ENCODE assay signal across 8 cellular contexts in the genomic region with DNA sequence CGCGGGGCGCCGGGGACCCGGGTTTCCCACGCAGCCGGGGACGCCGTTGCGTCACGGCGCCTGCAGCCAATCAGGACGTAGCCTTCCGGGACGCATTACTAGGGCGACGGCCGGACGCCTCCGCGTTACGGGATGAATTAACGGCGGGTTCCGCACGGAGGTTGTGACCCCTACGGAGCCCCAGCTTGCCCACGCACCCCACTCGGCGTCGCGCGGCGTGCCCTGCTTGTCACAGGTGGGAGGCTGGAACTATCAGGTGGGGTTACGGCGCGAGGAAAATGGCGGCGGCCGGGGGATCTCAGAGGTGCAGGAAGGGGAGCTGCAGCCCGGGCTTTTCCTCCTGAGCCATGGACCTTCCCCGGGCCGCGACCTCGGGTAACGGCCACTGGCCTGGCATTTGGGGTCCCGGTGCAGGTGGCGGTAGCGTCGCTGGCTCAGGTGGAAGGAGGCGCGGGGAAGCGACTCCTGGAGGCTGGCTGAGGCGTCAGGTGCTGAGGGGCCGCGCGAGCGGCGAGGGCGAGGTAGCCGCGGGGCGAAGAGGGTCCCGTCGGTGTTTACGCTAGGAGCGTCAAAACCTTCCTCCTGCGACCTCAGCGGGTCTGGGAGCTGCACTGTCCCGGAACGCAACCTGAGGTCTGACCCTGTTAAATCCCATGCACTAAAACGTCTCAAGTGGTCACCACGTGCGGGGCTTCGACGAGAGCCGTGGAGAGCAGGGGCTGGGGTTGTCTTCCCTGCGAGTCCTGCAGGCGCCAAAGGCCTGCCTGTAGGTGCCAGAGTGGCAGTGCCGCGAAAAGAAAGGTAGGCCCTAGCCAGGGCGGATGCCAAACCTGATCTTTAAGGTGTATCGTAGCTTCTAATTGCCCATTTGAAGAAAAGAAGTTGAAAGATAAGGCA. TPM values are rescaled to one million over a fixed set of nuclear protein-coding genes. Genes with fewer than 3 reads are reported as not detected.
DNase-seq lines count a peak whose midpoint lies in the region; ATAC-seq and TF ChIP-seq lines count a peak whose summit lies in the region.

A gene (plus strand): TSS at position 98 of the 897 bp plus-strand sequence. CDS start 78,345 bp downstream, outside the sequence.

- CTCF ChIA-PET in CD4-positive, alpha-beta memory T cell (lab: Charles Lee; ENCODE audit: partially characterized antibody) = interaction anchor here (0.5 to 4.0 kb wide), 12 partner anchors 24 to 264 kb away, joined by 3 to 19 read pairs (median 4); no protein-coding TSS in a partner anchor
- CTCF ChIA-PET in activated CD8-positive, alpha-beta memory T cell treated with anti-CD3 and anti-CD28 coated beads, Interleukin-2, amount 10 ng/mL, durations not matched to agents 7 days and 5 days (lab: Charles Lee) = interaction anchor here (0.9 to 2.4 kb wide), 10 partner anchors 15 to 283 kb away, joined by 3 to 13 read pairs (median 4); a partner anchor contains a TSS

- peaks cover 27% of the 10 kb centered on the region for H3K4me1 ChIP-seq in CD4-positive, alpha-beta memory T cell (ENCODE audit: insufficient read depth, low read length)
- peaks cover 21% of the 10 kb centered on the region for H3K4me1 ChIP-seq in mononuclear cell (ENCODE audit: insufficient read depth, low read length)

- ATAC-seq in GM19324 (IDR thresholded peaks at IDR 0.05; ENCODE audit: low FRiP score, unreplicated experiment) (peak; percentile 98), HG03457 (IDR thresholded peaks at IDR 0.05; ENCODE audit: unreplicated experiment) (peak; percentile 95)
- peak; percentile 96 for ATAC-seq in activated CD8-positive, alpha-beta memory T cell treated with anti-CD3 and anti-CD28 coated beads, Interleukin-2, amount 10 ng/mL, durations not matched to agents 7 days and 5 days

- DNase-seq in CD4-positive, alpha-beta memory T cell = peak; percentile 87 to 88 (median 88)
- DNase-seq in NOMO-1 treated with DMSO at 0.1 percent for 48 hours (lab: John Stamatoyannopoulos, UW; ENCODE audit: unreplicated experiment) (peak; percentile 60), endothelial cell (ENCODE audit: low spot score) (peak; percentile 73)
- peak; percentile 89 for DNase-seq in activated CD8-positive, alpha-beta memory T cell treated with anti-CD3 and anti-CD28 coated beads, Interleukin-2, amount 10 ng/mL, durations not matched to agents 7 days and 5 days
- peak; percentile 81 to 84 for DNase-seq in stimulated activated CD8-positive, alpha-beta memory T cell treated with anti-CD3 and anti-CD28 coated beads, Interleukin-2, amount 100 ng/mL, for 48 hours (ENCODE audit: low read depth in 2 of 2)

- no peaks in the 10 kb centered on the region for H3K9me3 Mint-ChIP-seq in CD4-positive, alpha-beta memory T cell
- H3K9me3 Mint-ChIP-seq in activated CD8-positive, alpha-beta memory T cell treated with anti-CD3 and anti-CD28 coated beads, Interleukin-2, amount 10 ng/mL, durations not matched to agents 7 days and 5 days (ENCODE audit: low read depth) = no peaks in the 10 kb centered on the region
- no peaks in the 10 kb centered on the region for H3K9me3 Mint-ChIP-seq in endothelial cell (ENCODE audit: unreplicated experiment)

- peak within 1 kb of the TSS; percentile 89 to 99 (median 98) for H3K27ac Mint-ChIP-seq in CD4-positive, alpha-beta memory T cell
- peak within 1 kb of the TSS; percentile 92 for H3K27ac Mint-ChIP-seq in activated CD8-positive, alpha-beta memory T cell treated with anti-CD3 and anti-CD28 coated beads, Interleukin-2, amount 10 ng/mL, durations not matched to agents 7 days and 5 days
- H3K27ac Mint-ChIP-seq in endothelial cell (ENCODE audit: unreplicated experiment) = peak within 1 kb of the TSS; percentile 94

- H3K4me3 ChIP-seq in CD4-positive, alpha-beta memory T cell (ENCODE audit: low read length in 2 of 2) = peak within 1 kb of the TSS; percentile 48 to 96
- peak within 1 kb of the TSS; percentile 92 for H3K4me3 ChIP-seq in mononuclear cell (ENCODE audit: low read length)

- no peaks in the 10 kb centered on the region for H3K36me3 ChIP-seq in CD4-positive, alpha-beta memory T cell (ENCODE audit: insufficient read depth, low read length)

- no peaks in the 10 kb centered on the region for H3K27me3 ChIP-seq in CD4-positive, alpha-beta memory T cell (ENCODE audit: insufficient read depth, low read length)
- no peaks in the 10 kb centered on the region for H3K27me3 ChIP-seq in mononuclear cell (ENCODE audit: insufficient read depth, low read length)

- no peaks in the 10 kb centered on the region for H3K9me3 ChIP-seq in CD4-positive, alpha-beta memory T cell (ENCODE audit: control insufficient read depth in 1 of 2, low read length in 2 of 2)
- no peaks in the 10 kb centered on the region for H3K9me3 ChIP-seq in mononuclear cell (ENCODE audit: low read depth, low read length)

- POLR2A ChIA-PET in CD4-positive, alpha-beta memory T cell (lab: Charles Lee; ENCODE audit: partially characterized antibody) = interaction anchor here (0.8 to 3.7 kb wide), 24 partner anchors 11 to 301 kb away, joined by 3 to 58 read pairs (median 4); a partner anchor contains a TSS

- intact Hi-C loops in CD4-positive, alpha-beta memory T cell (cut with micrococcal nuclease) = loop anchor here (1.0 kb wide), 7 partner anchors 8 to 301 kb away; no protein-coding TSS in a partner anchor

- peaks cover 23 to 40% (median 30%) of the 10 kb centered on the region in 4 donors for H3K4me1 Mint-ChIP-seq in CD4-positive, alpha-beta memory T cell
- H3K4me1 Mint-ChIP-seq in activated CD8-positive, alpha-beta memory T cell treated with anti-CD3 and anti-CD28 coated beads, Interleukin-2, amount 10 ng/mL, durations not matched to agents 7 days and 5 days = peaks cover 23% of the 10 kb centered on the region
- H3K4me1 Mint-ChIP-seq in endothelial cell (ENCODE audit: unreplicated experiment) = peaks cover 13% of the 10 kb centered on the region

- H3K4me3 Mint-ChIP-seq in CD4-positive, alpha-beta memory T cell = peak within 1 kb of the TSS; percentile 95 to 99 (median 96)
- H3K4me3 Mint-ChIP-seq in activated CD8-positive, alpha-beta memory T cell treated with anti-CD3 and anti-CD28 coated beads, Interleukin-2, amount 10 ng/mL, durations not matched to agents 7 days and 5 days = peak within 1 kb of the TSS; percentile 88
- H3K4me3 Mint-ChIP-seq in endothelial cell (ENCODE audit: unreplicated experiment) = peak within 1 kb of the TSS; percentile 93

- H3K27me3 Mint-ChIP-seq in CD4-positive, alpha-beta memory T cell = peaks cover 0 to 1% of the 10 kb centered on the region in 2 donors
- H3K27me3 Mint-ChIP-seq in activated CD8-positive, alpha-beta memory T cell treated with anti-CD3 and anti-CD28 coated beads, Interleukin-2, amount 10 ng/mL, durations not matched to agents 7 days and 5 days = no peaks in the 10 kb centered on the region
- H3K27me3 Mint-ChIP-seq in endothelial cell (ENCODE audit: unreplicated experiment) = no peaks in the 10 kb centered on the region

- no peak for TF ChIP-seq CTCF in endothelial cell (IDR thresholded peaks at IDR 0.05; ENCODE audit: unreplicated experiment)

- H3K36me3 Mint-ChIP-seq in CD4-positive, alpha-beta memory T cell = peaks cover 5 to 14% of the 10 kb centered on the region in 2 donors
- H3K36me3 Mint-ChIP-seq in activated CD8-positive, alpha-beta memory T cell treated with anti-CD3 and anti-CD28 coated beads, Interleukin-2, amount 10 ng/mL, durations not matched to agents 7 days and 5 days = peaks cover 3% of the 10 kb centered on the region
- H3K36me3 Mint-ChIP-seq in endothelial cell (ENCODE audit: low read depth, unreplicated experiment) = no peaks in the 10 kb centered on the region

- H3K27ac ChIP-seq in CD4-positive, alpha-beta memory T cell (ENCODE audit: low read depth, low read length) = peak within 1 kb of the TSS; percentile 83

RNA-seq across cellular contexts. Expression of the gene that starts here (rescaled TPM):
- total RNA-seq in CD4-positive, alpha-beta memory T cell = 10 to 100 TPM; 11.5 to 14.1 TPM
- 10 to 100 TPM in 1 of 2 donors, 1 to 10 TPM in 1; 6.1 to 24.9 TPM for polyA plus RNA-seq in CD4-positive, alpha-beta memory T cell
- total RNA-seq in activated CD8-positive, alpha-beta memory T cell treated with anti-CD3 and anti-CD28 coated beads, Interleukin-2, amount 10 ng/mL, durations not matched to agents 7 days and 5 days = 10 to 100 TPM; 18.6 to 22.8 TPM
- total RNA-seq in endothelial cell (ENCODE audit: unreplicated experiment) (20.9 TPM), mononuclear cell (14.6 TPM)

Comparison
In these comparisons a context has a peak if more than half of its experiments do, and no peak if none do; other contexts are left out.
1. Peak in every context shown above with its lines: DNase-seq, ATAC-seq, H3K4me3 ChIP-seq and H3K27ac ChIP-seq.